8 cellular contexts compared by ENCODE assay signal in the genomic region with DNA sequence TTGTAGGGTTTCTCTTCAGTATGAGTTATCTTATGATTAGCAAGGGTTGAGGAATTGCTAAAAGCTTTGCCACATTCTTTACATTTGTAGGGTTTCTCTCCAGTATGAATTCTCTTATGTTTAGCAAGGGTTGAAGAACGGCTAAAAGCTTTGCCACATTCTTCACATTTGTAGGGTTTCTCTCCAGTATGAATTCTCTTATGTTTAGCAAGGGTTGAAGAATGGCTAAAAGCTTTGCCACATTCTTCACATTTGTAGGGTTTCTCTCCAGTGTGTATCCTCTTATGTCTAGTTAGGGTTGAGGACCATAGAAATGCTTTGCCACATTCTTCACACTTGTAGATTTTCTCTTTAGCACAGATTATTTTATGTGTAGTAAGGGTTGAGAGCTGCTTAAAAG. TPM values are rescaled to one million over a fixed set of nuclear protein-coding genes. Genes with fewer than 3 reads are reported as not detected.
DNase-seq lines count a peak whose midpoint lies in the region; ATAC-seq, FAIRE-seq and TF ChIP-seq lines count a peak whose summit lies in the region.
"Not testable (repeated sequence)": the region's sequence is repeated elsewhere in the genome, so short reads cannot be mapped to it uniquely, and the experiment has no call there.

No MANE protein-coding gene starts in this region.

- WGBS in A549 (ENCODE audit: missing lambda C conversion rate) = 0% methylated on average over 1 of the region's 1 CpG
- whole genome bisulfite sequencing in H1 (ENCODE audit: extremely low coverage in 1 of 2, insufficient coverage in 1 of 2, insufficient read length in 1 of 2, insufficient replicate concordance in 2 of 2, low coverage in 1 of 2, low lambda C conversion rate in 2 of 2, missing lambda C conversion rate in 1 of 2), 2 experiments = 100% methylated on average over 1 of the region's 1 CpG; no CpG with 5 or more reads in 1 of the 2 experiments
- WGBS in hepatocyte (ENCODE audit: low lambda C conversion rate, missing lambda C conversion rate) = 100% methylated on average over 1 of the region's 1 CpG

- H3K27ac ChIP-seq in A549; HUES6 (ENCODE audit: low read depth, low read length); H1 (ENCODE audit: low read depth, low read length); hepatocyte; muscle layer of duodenum (ENCODE audit: low read length): not testable (repeated sequence)

- H3K27me3 Mint-ChIP-seq in T-helper 17 cell, progenitor cell of endocrine pancreas: not testable (repeated sequence)

- ATAC-seq in A549, T-helper 17 cell: not testable (repeated sequence)

- H4K5ac ChIP-seq in H1 (ENCODE audit: insufficient read length, low read depth, low read length) = not testable (repeated sequence)

- H3K4ac ChIP-seq in H1 (replicated peaks; ENCODE audit: insufficient read length, low read depth, low read length) = not testable (repeated sequence)

- not testable (repeated sequence) for TF ChIP-seq EP300 in A549 (IDR thresholded peaks at IDR 0.05); H1 (IDR thresholded peaks at IDR 0.05; ENCODE audit: borderline replicate concordance in 1 of 2, low read depth in 2 of 2, low read length in 2 of 2)

- not testable (repeated sequence) for H3K4me3 ChIP-seq in A549; H1 (ENCODE audit: extremely low read depth in 1 of 4, insufficient read depth in 2 of 4, low read depth in 3 of 4, low read length in 4 of 4)
- H3K4me3 ChIP-seq in HUES6 (ENCODE audit: low read depth, low read length) (peak overlapping the region; percentile 4; the same call in 1 of the 2 replicates), hepatocyte (peak overlapping the region; percentile 6), muscle layer of duodenum (ENCODE audit: low read depth in 1 of 2, low read length in 2 of 2) (peak overlapping the region; percentile 37 to 54)

- not testable (repeated sequence) for H2AK5ac ChIP-seq in H1 (ENCODE audit: low read depth, low read length)

- H3K9me3 Mint-ChIP-seq in progenitor cell of endocrine pancreas (ENCODE audit: low read depth) = peaks cover 45% of the 10 kb centered on the region

- H3K79me1 ChIP-seq in H1 (ENCODE audit: low read depth, low read length) = not testable (repeated sequence)

- not testable (repeated sequence) for H3K4me2 ChIP-seq in A549; H1 (ENCODE audit: insufficient read depth in 1 of 2, low read depth in 2 of 2, low read length in 2 of 2); hepatocyte

- not testable (repeated sequence) for H3K4me1 ChIP-seq in A549; HUES6 (ENCODE audit: control insufficient read depth, insufficient read depth, low read length); H1 (replicated peaks in 1 of 4; ENCODE audit: control insufficient read depth in 3 of 4, insufficient read depth in 4 of 4, low read length in 3 of 4); hepatocyte (ENCODE audit: insufficient read depth); muscle layer of duodenum (ENCODE audit: control insufficient read depth in 1 of 2, insufficient read depth in 2 of 2, low read length in 2 of 2)

- DNase-seq in A549 (ENCODE audit: low read depth in 1 of 2, low spot score in 1 of 2); T-helper 17 cell; H1 (ENCODE audit: low read depth in 1 of 2, low spot score in 2 of 2); hepatocyte (ENCODE audit: low spot score); progenitor cell of endocrine pancreas (ENCODE audit: low spot score, unreplicated experiment): not testable (repeated sequence)
- peak; percentile 3 for DNase-seq in DMS 273 (lab: John Stamatoyannopoulos, UW; ENCODE audit: unreplicated experiment)

- H3K9me2 ChIP-seq in hepatocyte (replicated peaks; ENCODE audit: insufficient read depth) = not testable (repeated sequence)

- H3K4me3 Mint-ChIP-seq in T-helper 17 cell = peak overlapping the region; percentile 28
- not testable (repeated sequence) for H3K4me3 Mint-ChIP-seq in progenitor cell of endocrine pancreas (ENCODE audit: low read depth)

- H2AFZ ChIP-seq in H1 (ENCODE audit: low read length); hepatocyte: not testable (repeated sequence)

- not testable (repeated sequence) for H3K27me3 ChIP-seq in HUES6 (ENCODE audit: control insufficient read depth, insufficient read depth, low read length); H1 (replicated peaks in 1 of 4; ENCODE audit: control insufficient read depth in 3 of 4, extremely low read depth in 1 of 4, insufficient read depth in 3 of 4, low read length in 3 of 4); hepatocyte; muscle layer of duodenum (ENCODE audit: low read depth, low read length)

- not testable (repeated sequence) for H4K8ac ChIP-seq in H1 (ENCODE audit: extremely low read depth, insufficient read depth, low read length)

- not testable (repeated sequence) for H4K91ac ChIP-seq in H1 (replicated peaks; ENCODE audit: insufficient read length, low read length)

- peak; percentile 74 for FAIRE-seq in A549 (lab: Jason Lieb, UNC)
- FAIRE-seq in H1 (lab: Jason Lieb, UNC) = not testable (repeated sequence)

- H4K20me1 ChIP-seq in H1 (replicated peaks in 1 of 2; ENCODE audit: control insufficient read depth in 1 of 2, insufficient read depth in 2 of 2, low read length in 2 of 2); hepatocyte (ENCODE audit: insufficient read depth, poor library complexity, severe bottlenecking): not testable (repeated sequence)

- not testable (repeated sequence) for H3K18ac ChIP-seq in H1 (ENCODE audit: extremely low read depth, low read length)

- H3K27ac Mint-ChIP-seq in T-helper 17 cell = peak overlapping the region; percentile 35
- peak overlapping the region; percentile 71 for H3K27ac Mint-ChIP-seq in progenitor cell of endocrine pancreas

- not testable (repeated sequence) for H3K36me3 Mint-ChIP-seq in T-helper 17 cell (ENCODE audit: low read depth)
- peaks cover 80% of the 10 kb centered on the region for H3K36me3 Mint-ChIP-seq in progenitor cell of endocrine pancreas (ENCODE audit: insufficient read depth)

- H3K56ac ChIP-seq in H1 (replicated peaks; ENCODE audit: insufficient read length, low read depth, low read length) = not testable (repeated sequence)

- not testable (repeated sequence) for H2BK15ac ChIP-seq in H1 (ENCODE audit: low read length)

- not testable (repeated sequence) for H2BK12ac ChIP-seq in H1 (ENCODE audit: low read depth, low read length)

- TF ChIP-seq POLR2A in A549 (IDR thresholded peaks at IDR 0.05; ENCODE audit: low read length); H1 (IDR thresholded peaks at IDR 0.05; ENCODE audit: control extremely low read depth in 1 of 2, low read depth in 2 of 2, low read length in 2 of 2): not testable (repeated sequence)

- not testable (repeated sequence) for H3K14ac ChIP-seq in H1 (ENCODE audit: insufficient read length)

- CTCF ChIA-PET in A549 (lab: Yijun Ruan, JAX); H1 (lab: Charles Lee; ENCODE audit: partially characterized antibody): not testable (repeated sequence)

- not testable (repeated sequence) for H3K23me2 ChIP-seq in H1 (ENCODE audit: low read depth, low read length)

- not testable (repeated sequence) for H2BK20ac ChIP-seq in H1 (ENCODE audit: low read length)

- H3K23ac ChIP-seq in H1 (ENCODE audit: insufficient read length) = not testable (repeated sequence)

- peaks cover 57% of the 10 kb centered on the region for H3K9me3 ChIP-seq in A549
- H3K9me3 ChIP-seq in HUES6 (ENCODE audit: control insufficient read depth, insufficient read depth, low read depth, low read length) = peaks cover 76% of the 10 kb centered on the region
- H3K9me3 ChIP-seq in T-helper 17 cell (ENCODE audit: control insufficient read depth, low read length, poor library complexity, severe bottlenecking) = peaks cover 52% of the 10 kb centered on the region
- H3K9me3 ChIP-seq in H1 (ENCODE audit: insufficient read depth in 2 of 2, low read depth in 1 of 2, low read length in 1 of 2) = peaks cover 60 to 66% of the 10 kb centered on the region in 2 experiments
- peaks cover 94% of the 10 kb centered on the region for H3K9me3 ChIP-seq in hepatocyte (ENCODE audit: low read depth)
- H3K9me3 ChIP-seq in muscle layer of duodenum (ENCODE audit: control insufficient read depth in 1 of 2, low read length in 2 of 2) = peaks cover 44 to 67% of the 10 kb centered on the region in 2 donors

- H2BK5ac ChIP-seq in H1 (ENCODE audit: low read depth, low read length) = not testable (repeated sequence)

- not testable (repeated sequence) for H3K9ac ChIP-seq in HUES6 (ENCODE audit: low read length); H1 (replicated peaks in 1 of 4; ENCODE audit: extremely low read depth in 1 of 4, low read depth in 3 of 4, low read length in 3 of 4)

- H3K36me3 ChIP-seq in HUES6 (ENCODE audit: control insufficient read depth, insufficient read depth, low read length) = peaks cover 49% of the 10 kb centered on the region
- peaks cover 0 to 43% (median 18%) of the 10 kb centered on the region in 4 experiments; a peak in 4 of 8 replicates for H3K36me3 ChIP-seq in H1 (ENCODE audit: control insufficient read depth in 2 of 4, insufficient read depth in 4 of 4, low read length in 3 of 4)
- H3K36me3 ChIP-seq in hepatocyte (replicated peaks; ENCODE audit: insufficient read depth, low read depth) = peaks cover 36% of the 10 kb centered on the region
- peaks cover 16 to 45% of the 10 kb centered on the region in 2 donors for H3K36me3 ChIP-seq in muscle layer of duodenum (ENCODE audit: control insufficient read depth in 1 of 2, insufficient read depth in 2 of 2, low read length in 2 of 2)

- H3K4me1 Mint-ChIP-seq in T-helper 17 cell; progenitor cell of endocrine pancreas (ENCODE audit: low read depth): not testable (repeated sequence)

- not testable (repeated sequence) for H3K79me2 ChIP-seq in H1 (ENCODE audit: control insufficient read depth in 1 of 2, insufficient read depth in 2 of 2, low read length in 2 of 2)
- H3K79me2 ChIP-seq in hepatocyte = peaks cover 63% of the 10 kb centered on the region

- TF ChIP-seq RAD21 in A549 (conservative IDR thresholded peaks at IDR 0.05 in 1 of 2, IDR thresholded peaks at IDR 0.05 in 1 of 2); H1 (IDR thresholded peaks at IDR 0.05 in 1 of 2, conservative IDR thresholded peaks at IDR 0.05 in 1 of 2; ENCODE audit: low read depth in 2 of 2, low read length in 2 of 2): not testable (repeated sequence)

- not testable (repeated sequence) for TF ChIP-seq CTCF in A549 (IDR thresholded peaks at IDR 0.05); H1 (IDR thresholded peaks at IDR 0.05; ENCODE audit: control extremely low read depth in 1 of 3, insufficient read depth in 1 of 3, low read depth in 1 of 3, low read length in 3 of 3); hepatocyte (IDR thresholded peaks at IDR 0.05; ENCODE audit: poor library complexity); progenitor cell of endocrine pancreas (IDR thresholded peaks at IDR 0.05; ENCODE audit: unreplicated experiment)

- H2BK120ac ChIP-seq in H1 (replicated peaks; ENCODE audit: low read depth, low read length) = not testable (repeated sequence)

- POLR2A ChIA-PET in A549 (lab: Yijun Ruan, JAX); H1 (lab: Charles Lee; ENCODE audit: partially characterized antibody): not testable (repeated sequence)

RNA-seq across cellular contexts. Expression of gene ZNF91, which starts 33.4 kb away (rescaled TPM):
- 0.76 and 0.89 TPM in 2 replicates for polyA plus RNA-seq in A549 (2011; rRNA removed)
- polyA plus RNA-seq in A549 (2012; cell fraction: cytosol; rRNA removed) = 0.18 and 0.25 TPM in 2 replicates
- polyA plus RNA-seq in A549 (2012; cell fraction: nucleus; rRNA removed) = 0.29 and 0.34 TPM in 2 replicates
- 0.17 to 0.50 TPM (median 0.24 TPM) in 3 replicates for polyA plus RNA-seq in A549 (2017; fragmentation: RNase III; extraction: RNeasy Plus Mini Kit Qiagen cat#74134 plus additional on column Dnase treatment)
- polyA minus RNA-seq in A549 (2011; rRNA and poly(A)+ RNA removed) = 0.83 and 1.4 TPM in 2 replicates
- 10 to 100 TPM; 52.9 to 65.6 TPM for total RNA-seq in T-helper 17 cell
- total RNA-seq in H1 (2021; fragmentation: NEBNext Ultra II Directional; extraction: Animal tissue kit (Norgen Biotek cat#: 25700)) = 35.1 and 36.7 TPM in 2 replicates
- 16.5 and 21.0 TPM in 2 replicates for polyA plus RNA-seq in H1 (2011; rRNA removed)
- polyA plus RNA-seq in H1 (2011; cell fraction: cytosol; rRNA removed) = 16.4 TPM
- 50.6 TPM for polyA plus RNA-seq in H1 (2011; cell fraction: nucleus; rRNA removed)
- polyA plus RNA-seq in H1 (2012, experiment 1 of 2) = 11.9 to 16.2 TPM (median 13.8 TPM) in 4 replicates
- 0.84 TPM for polyA plus RNA-seq in H1 (2012, experiment 2 of 2)
- polyA plus RNA-seq in H1 (2013, experiment 1 of 2) = 23.4 TPM
- 21.3 TPM for polyA plus RNA-seq in H1 (2013, experiment 2 of 2)
- polyA minus RNA-seq in H1 (2011; rRNA and poly(A)+ RNA removed) = 55.7 and 65.0 TPM in 2 replicates
- polyA minus RNA-seq in H1 (2011; cell fraction: cytosol; rRNA and poly(A)+ RNA removed) = 31.0 TPM
- polyA minus RNA-seq in H1 (2011; cell fraction: nucleus; rRNA and poly(A)+ RNA removed) = 137 TPM
- 68.3 and 84.0 TPM in 2 replicates for total RNA-seq in hepatocyte
- polyA plus RNA-seq in hepatocyte = 19.0 and 25.2 TPM in 2 replicates
- total RNA-seq in progenitor cell of endocrine pancreas = 149 TPM in 2 replicates
